Comparison of ENCODE assay signal across 1 cellular context in genomic region chr17:81039096-81039495, GRCh38.
TF ChIP-seq lines count a peak whose summit lies in the region.

No MANE protein-coding gene starts in this region.

TF ChIP-seq in IMR-90, 13 proteins besides CTCF, POLR2A, EP300 and RAD21:
- TF ChIP-seq RCOR1 (IDR thresholded peaks at IDR 0.05; ENCODE audit: insufficient replicate concordance, low read length): no peak
- no peak for TF ChIP-seq MAZ (IDR thresholded peaks at IDR 0.05; ENCODE audit: borderline replicate concordance, low read depth, low read length)
- no peak for TF ChIP-seq SMC3 (IDR thresholded peaks at IDR 0.05; ENCODE audit: low read depth, low read length)
- TF ChIP-seq FOS (IDR thresholded peaks at IDR 0.05; ENCODE audit: low read depth, low read length): no peak
- TF ChIP-seq, protein P1, sequence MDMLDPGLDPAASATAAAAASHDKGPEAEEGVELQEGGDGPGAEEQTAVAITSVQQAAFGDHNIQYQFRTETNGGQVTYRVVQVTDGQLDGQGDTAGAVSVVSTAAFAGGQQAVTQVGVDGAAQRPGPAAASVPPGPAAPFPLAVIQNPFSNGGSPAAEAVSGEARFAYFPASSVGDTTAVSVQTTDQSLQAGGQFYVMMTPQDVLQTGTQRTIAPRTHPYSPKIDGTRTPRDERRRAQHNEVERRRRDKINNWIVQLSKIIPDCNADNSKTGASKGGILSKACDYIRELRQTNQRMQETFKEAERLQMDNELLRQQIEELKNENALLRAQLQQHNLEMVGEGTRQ (IDR thresholded peaks at IDR 0.05; ENCODE audit: low read depth, low read length): no peak
- TF ChIP-seq CHD1 (IDR thresholded peaks at IDR 0.05; ENCODE audit: low read depth, low read length): no peak
- TF ChIP-seq CEBPB (IDR thresholded peaks at IDR 0.05; ENCODE audit: low read depth, low read length): no peak
- no peak for TF ChIP-seq NFE2L2 (IDR thresholded peaks at IDR 0.05; ENCODE audit: low read depth, low read length)
